ENCODE assay signal across 14 cellular contexts in the genomic region with DNA sequence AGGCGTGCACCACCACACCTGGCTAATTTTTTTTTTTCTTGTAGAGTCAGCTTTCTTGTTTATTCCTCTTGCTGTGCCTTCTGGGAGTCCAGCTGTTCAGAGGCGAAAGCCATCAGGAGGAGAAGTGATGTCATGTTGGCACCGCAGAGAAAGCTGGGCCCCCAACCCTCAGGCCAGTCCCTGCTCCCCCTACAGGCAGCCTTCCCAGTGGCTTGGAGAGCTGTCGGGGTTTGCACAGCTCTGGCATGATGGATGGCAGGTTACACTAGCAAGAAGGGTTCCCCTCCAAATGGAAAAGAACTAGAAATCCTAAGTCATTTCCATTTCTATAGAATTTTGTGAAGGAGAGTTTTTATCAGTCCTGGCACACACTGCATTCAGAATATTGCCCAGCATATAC.
DNase-seq lines count a peak whose midpoint lies in the region; ATAC-seq and TF ChIP-seq lines count a peak whose summit lies in the region.
"Had no signal": no experiment of that assay in that cellular context is flagged by ENCODE, and none has a peak within 500 bp of the region (broad histone marks: within the 10 kb centered on the region; RNA-seq: fewer than 3 reads in every experiment).

No MANE protein-coding gene starts in this region.

- no peak for TF ChIP-seq EP300 in gastroesophageal sphincter (IDR thresholded peaks at IDR 0.05)

- H3K4me3 ChIP-seq in GM12875 (ENCODE audit: low read depth, low read length) (no peak overlapping the region), SU-DHL-6 (ENCODE audit: insufficient read depth, low read length, poor library complexity, severe bottlenecking) (no peak overlapping the region), gastroesophageal sphincter (no peak overlapping the region)
- H3K4me3 ChIP-seq: SJCRH30 had no signal

- WGBS in gastroesophageal sphincter (ENCODE audit: low coverage in 1 of 2), 2 donors, result 100% methylated on average over 1 of the region's 4 CpGs

- peak; percentile 16 for DNase-seq in ELF-1 (ENCODE audit: low read depth, low spot score)
- no peak for DNase-seq in NCI-H2227 treated with DMSO at 0.1 percent for 48 hours (lab: John Stamatoyannopoulos, UW)
- no peak for DNase-seq in superior temporal gyrus (ENCODE audit: extremely low spot score)
- DNase-seq: ACHN; Calu3; CD4-positive, CD25-positive, alpha-beta regulatory T cell; HFFc6; NCI-H187 treated with DMSO at 0.1 percent for 48 hours had no signal

- H3K79me2 ChIP-seq in SU-DHL-6 (ENCODE audit: insufficient read depth, low read length), result no peaks in the 10 kb centered on the region

- no peaks in the 10 kb centered on the region for H3K9me2 ChIP-seq in SU-DHL-6 (replicated peaks; ENCODE audit: insufficient read depth, low read length)

- no peak for TF ChIP-seq POLR2A in gastroesophageal sphincter (IDR thresholded peaks at IDR 0.05)

- no peak overlapping the region for H3K27ac ChIP-seq in SU-DHL-6 (ENCODE audit: low read depth, low read length)
- peak overlapping the region in 3 of 4 donors; percentile 37 to 67 (median 51) for H3K27ac ChIP-seq in gastroesophageal sphincter
- H3K27ac ChIP-seq: RWPE1, SJCRH30 had no signal

- H3K27me3 ChIP-seq in SU-DHL-6 (ENCODE audit: low read length) (no peaks in the 10 kb centered on the region), gastroesophageal sphincter (no peaks in the 10 kb centered on the region)
- H3K27me3 ChIP-seq: SJCRH30 had no signal

- H3K9me3 ChIP-seq in SU-DHL-6 (ENCODE audit: insufficient read depth, low read length) (no peaks in the 10 kb centered on the region), gastroesophageal sphincter (no peaks in the 10 kb centered on the region)
- H3K9me3 ChIP-seq: SJCRH30 had no signal

- H3K4me2 ChIP-seq in SU-DHL-6 (ENCODE audit: low read depth, low read length, poor library complexity, severe bottlenecking), result no peak overlapping the region

- no peak overlapping the region for H3K9ac ChIP-seq in SU-DHL-6 (ENCODE audit: low read length)

- peaks cover 3% of the 10 kb centered on the region for H3K36me3 ChIP-seq in SU-DHL-6 (ENCODE audit: low read length)
- peaks cover 0 to 32% of the 10 kb centered on the region in 2 donors for H3K36me3 ChIP-seq in gastroesophageal sphincter
- H3K36me3 ChIP-seq: SJCRH30 had no signal

- ATAC-seq in gastroesophageal sphincter (no peak), HG02938 (IDR thresholded peaks at IDR 0.05; ENCODE audit: unreplicated experiment) (no peak)

- no peak overlapping the region for H2AFZ ChIP-seq in SU-DHL-6 (ENCODE audit: low read depth, low read length, severe bottlenecking)

- peaks cover 0 to 46% (median 3%) of the 10 kb centered on the region in 3 donors for H3K4me1 ChIP-seq in gastroesophageal sphincter
- H3K4me1 ChIP-seq: SJCRH30 had no signal

- H4K20me1 ChIP-seq in SU-DHL-6 (ENCODE audit: low read depth, low read length), result no peaks in the 10 kb centered on the region

- H3F3A ChIP-seq in SU-DHL-6 (ENCODE audit: insufficient read depth), result no peaks in the 10 kb centered on the region

- TF ChIP-seq CTCF in GM12875 (IDR thresholded peaks at IDR 0.05; ENCODE audit: borderline replicate concordance, insufficient read depth, low read depth, low read length) (0 out of 2 replicates have a peak, but pooled peaks have one; percentile 6), SU-DHL-6 (IDR thresholded peaks at IDR 0.05; ENCODE audit: insufficient read depth, low read length, poor library complexity, severe bottlenecking) (peak; percentile 9), gastroesophageal sphincter (IDR thresholded peaks at IDR 0.05) (no peak)

Comparison
In these comparisons a context has a peak if more than half of its experiments do, and no peak if none do; other contexts are left out.
1. CTCF ChIP-seq: peak in GM12875 (single experiment) and SU-DHL-6 (single experiment); none in gastroesophageal sphincter (0 of 4).